In genomic region chr19:12833747-12834417, GRCh38 we compare ENCODE assay signal across 8 cellular contexts. TPM values are rescaled to one million over a fixed set of nuclear protein-coding genes. Genes with fewer than 3 reads are reported as not detected.
DNase-seq lines count a peak whose midpoint lies in the region; ATAC-seq, FAIRE-seq and TF ChIP-seq lines count a peak whose summit lies in the region.

No MANE protein-coding gene starts in this region.

- H2BK120ac ChIP-seq in mesenchymal stem cell (ENCODE audit: low read depth, low read length): no peak overlapping the region

- H2AK5ac ChIP-seq in mesenchymal stem cell (ENCODE audit: low read length, severe bottlenecking): no peak overlapping the region

- no peak overlapping the region for H2BK5ac ChIP-seq in mesenchymal stem cell (ENCODE audit: low read depth, low read length, poor library complexity, severe bottlenecking)

- no peak for TF ChIP-seq CTCF in A549 (IDR thresholded peaks at IDR 0.05)
- TF ChIP-seq CTCF in cardiac fibroblast (IDR thresholded peaks at IDR 0.05; ENCODE audit: low read depth, low read length): no peak

- TF ChIP-seq RAD21 in A549 (conservative IDR thresholded peaks at IDR 0.05 in 1 of 2, IDR thresholded peaks at IDR 0.05 in 1 of 2): no peak

- no peak overlapping the region for H3K9ac ChIP-seq in mesenchymal stem cell (ENCODE audit: low read length)

- CTCF ChIA-PET in A549 (lab: Yijun Ruan, JAX): interaction anchor here (1.1 to 2.2 kb wide), 6 partner anchors 9 to 73 kb away, joined by 4 to 16 read pairs (median 4); no protein-coding TSS in a partner anchor

- H3K4me3 ChIP-seq in A549 (peak overlapping the region; percentile 55), H7 (ENCODE audit: insufficient read depth, low read depth, low read length) (peak overlapping the region; percentile 66), cardiac fibroblast (replicated peaks in 1 of 2; ENCODE audit: low read depth in 2 of 2, low read length in 2 of 2) (peak overlapping the region; percentile 35 to 38), mesenchymal stem cell (ENCODE audit: insufficient read depth in 1 of 2, low read depth in 1 of 2, low read length in 2 of 2) (peak overlapping the region in 1 of 2 experiments; percentile 53)

- no peak overlapping the region for H3K23ac ChIP-seq in mesenchymal stem cell (ENCODE audit: low read length in 2 of 2)

- peaks cover 39% of the 10 kb centered on the region for H3K27me3 ChIP-seq in H7 (ENCODE audit: control insufficient read depth, insufficient read depth, low read length)
- peaks cover 90 to 94% of the 10 kb centered on the region in 2 experiments for H3K27me3 ChIP-seq in mesenchymal stem cell (ENCODE audit: control insufficient read depth in 1 of 2, insufficient read depth in 1 of 2, low read length in 2 of 2)

- H2AFZ ChIP-seq in mesenchymal stem cell (ENCODE audit: low read depth, low read length): no peak overlapping the region

- no peak for DNase-seq in A549 (ENCODE audit: low read depth in 1 of 2, low spot score in 1 of 2)
- peak; percentile 95 for DNase-seq in H7
- DNase-seq in SHP77 (lab: John Stamatoyannopoulos, UW): peak; percentile 43 to 62
- DNase-seq in cardiac fibroblast (ENCODE audit: low read depth in 2 of 2): peak in 1 of 2 donors; percentile 8
- no peak for DNase-seq in mesenchymal stem cell
- DNase-seq in hippocampal formation (lab: John Stamatoyannopoulos, UW): no peak
- no peak for DNase-seq in amniotic stem cell (lab: John Stamatoyannopoulos, UW)

- no peak for TF ChIP-seq EP300 in A549 (IDR thresholded peaks at IDR 0.05)

- no peak for TF ChIP-seq POLR2A in A549 (IDR thresholded peaks at IDR 0.05; ENCODE audit: low read length)

- H3K14ac ChIP-seq in mesenchymal stem cell (ENCODE audit: low read length in 2 of 2): peak overlapping the region in 1 of 2 experiments; percentile 11

- no peak overlapping the region for H2BK15ac ChIP-seq in mesenchymal stem cell (ENCODE audit: low read depth, poor library complexity, severe bottlenecking)

- H3K4me1 ChIP-seq in A549 (peaks cover 14% of the 10 kb centered on the region), mesenchymal stem cell (ENCODE audit: control insufficient read depth, insufficient read depth, low read depth, low read length) (peaks cover 29% of the 10 kb centered on the region)

- H3K18ac ChIP-seq in mesenchymal stem cell (ENCODE audit: low read depth in 1 of 2, low read length in 2 of 2): no peak overlapping the region

- H4K8ac ChIP-seq in mesenchymal stem cell (ENCODE audit: low read length): no peak overlapping the region

- H3K4me2 ChIP-seq in A549: peak overlapping the region; percentile 84
- peak overlapping the region; percentile 87 for H3K4me2 ChIP-seq in mesenchymal stem cell (ENCODE audit: low read length, poor library complexity, severe bottlenecking)

- peak; percentile 25 to 32; a peak in 4 of 6 replicates for ATAC-seq in A549
- ATAC-seq in HG03378 (IDR thresholded peaks at IDR 0.05; ENCODE audit: unreplicated experiment): no peak

- H2BK12ac ChIP-seq in mesenchymal stem cell (ENCODE audit: low read length in 2 of 2): no peak overlapping the region

- no peak for FAIRE-seq in A549 (lab: Jason Lieb, UNC)

- no peak overlapping the region for H3K4ac ChIP-seq in mesenchymal stem cell (ENCODE audit: low read depth in 1 of 2, low read length in 2 of 2)

- peak overlapping the region; percentile 58 to 85 for H3K27ac ChIP-seq in A549
- H3K27ac ChIP-seq in mesenchymal stem cell (ENCODE audit: low read length, poor library complexity, severe bottlenecking): no peak overlapping the region

- POLR2A ChIA-PET in A549 (lab: Yijun Ruan, JAX): no interaction called here

- no peaks in the 10 kb centered on the region for H3K79me1 ChIP-seq in mesenchymal stem cell (replicated peaks; ENCODE audit: low read length, poor library complexity, severe bottlenecking)

- H3K9me3 ChIP-seq in A549: no peaks in the 10 kb centered on the region
- no peaks in the 10 kb centered on the region for H3K9me3 ChIP-seq in mesenchymal stem cell (ENCODE audit: control insufficient read depth, low read length)

- 30% methylated on average over 4 of the region's 79 CpGs for WGBS in A549 (ENCODE audit: missing lambda C conversion rate)
- under 1% methylated on average over 30 of the region's 79 CpGs for WGBS in mesenchymal stem cell

- H3K36me3 ChIP-seq in H7 (replicated peaks; ENCODE audit: control insufficient read depth, insufficient read depth, low read length) (no peaks in the 10 kb centered on the region), mesenchymal stem cell (ENCODE audit: control insufficient read depth in 1 of 2, insufficient read depth in 2 of 2, low read depth in 1 of 2, low read length in 2 of 2) (no peaks in the 10 kb centered on the region)

- no peak overlapping the region for H4K91ac ChIP-seq in mesenchymal stem cell (ENCODE audit: low read length)

TF ChIP-seq in A549, 52 proteins besides CTCF, POLR2A, EP300 and RAD21:
- no peak for TF ChIP-seq KDM5A (IDR thresholded peaks at IDR 0.05)

RNA-seq across cellular contexts. Expression of gene RTBDN, which starts 0.5 kb away (rescaled TPM):
- 0.09 TPM in 1 of 2 replicates, not detected in the other for polyA plus RNA-seq in A549 (2011; rRNA removed)
- 0.12 and 0.13 TPM in 2 replicates for polyA plus RNA-seq in A549 (2012; cell fraction: cytosol; rRNA removed)
- polyA plus RNA-seq in A549 (2012; cell fraction: nucleus; rRNA removed): 0.30 TPM in 1 of 2 replicates, not detected in the other
- 0.14 to 0.36 TPM (median 0.25 TPM) in 3 replicates for polyA plus RNA-seq in A549 (2017; fragmentation: RNase III; extraction: RNeasy Plus Mini Kit Qiagen cat#74134 plus additional on column Dnase treatment)
- polyA minus RNA-seq in A549 (2011; rRNA and poly(A)+ RNA removed): not detected in 2 replicates
- 1.3 TPM in 2 replicates for total RNA-seq in H7 (2014; rRNA removed; shearing (Covaris generic))
- 0.03 TPM for polyA plus RNA-seq in mesenchymal stem cell (2013, experiment 1 of 2)
- not detected for polyA plus RNA-seq in mesenchymal stem cell (2013, experiment 2 of 2)

RNA-seq across cellular contexts. Expression of gene MAST1, which starts 4.4 kb away (rescaled TPM):
- polyA plus RNA-seq in A549 (2011; rRNA removed): 1.4 and 1.8 TPM in 2 replicates
- polyA plus RNA-seq in A549 (2012; cell fraction: cytosol; rRNA removed): 2.4 and 3.3 TPM in 2 replicates
- polyA plus RNA-seq in A549 (2012; cell fraction: nucleus; rRNA removed): 9.0 and 10.9 TPM in 2 replicates
- polyA plus RNA-seq in A549 (2017; fragmentation: RNase III; extraction: RNeasy Plus Mini Kit Qiagen cat#74134 plus additional on column Dnase treatment): 1.8 to 3.0 TPM (median 2.2 TPM) in 3 replicates
- polyA minus RNA-seq in A549 (2011; rRNA and poly(A)+ RNA removed): 1.3 and 1.5 TPM in 2 replicates
- 5.5 and 7.0 TPM in 2 replicates for total RNA-seq in H7 (2014; rRNA removed; shearing (Covaris generic))
- 0.48 TPM for polyA plus RNA-seq in mesenchymal stem cell (2013, experiment 1 of 2)
- polyA plus RNA-seq in mesenchymal stem cell (2013, experiment 2 of 2): 0.29 TPM

RNA-seq across cellular contexts. Expression of gene RNASEH2A, which starts 27.5 kb away (rescaled TPM):
- polyA plus RNA-seq in A549 (2011; rRNA removed) (27.2 and 37.2 TPM in 2 replicates), A549 (2017; fragmentation: RNase III; extraction: RNeasy Plus Mini Kit Qiagen cat#74134 plus additional on column Dnase treatment) (40.7 to 45.5 TPM (median 41.7 TPM) in 3 replicates)
- polyA plus RNA-seq in A549 (2012; cell fraction: cytosol; rRNA removed): 64.6 and 74.8 TPM in 2 replicates
- 59.6 and 69.3 TPM in 2 replicates for polyA plus RNA-seq in A549 (2012; cell fraction: nucleus; rRNA removed)
- polyA minus RNA-seq in A549 (2011; rRNA and poly(A)+ RNA removed): 47.2 and 53.1 TPM in 2 replicates
- total RNA-seq in H7 (2014; rRNA removed; shearing (Covaris generic)): 85.4 and 104 TPM in 2 replicates
- polyA plus RNA-seq in mesenchymal stem cell (2013, experiment 1 of 2): 2.8 TPM
- polyA plus RNA-seq in mesenchymal stem cell (2013, experiment 2 of 2): 2.9 TPM

RNA-seq across cellular contexts. Expression of gene THSD8, which starts 32.0 kb away (rescaled TPM):
- 4.9 and 10.7 TPM in 2 replicates for polyA plus RNA-seq in A549 (2011; rRNA removed)
- polyA plus RNA-seq in A549 (2012; cell fraction: cytosol; rRNA removed): not detected in 2 replicates
- polyA plus RNA-seq in A549 (2012; cell fraction: nucleus; rRNA removed): 1.6 TPM in 1 of 2 replicates, not detected in the other
- not detected in 3 replicates for polyA plus RNA-seq in A549 (2017; fragmentation: RNase III; extraction: RNeasy Plus Mini Kit Qiagen cat#74134 plus additional on column Dnase treatment)
- 8.4 and 11.0 TPM in 2 replicates for polyA minus RNA-seq in A549 (2011; rRNA and poly(A)+ RNA removed)
- not detected in 2 replicates for total RNA-seq in H7 (2014; rRNA removed; shearing (Covaris generic))
- polyA plus RNA-seq in mesenchymal stem cell (2013, experiment 1 of 2): 4.3 TPM
- 4.1 TPM for polyA plus RNA-seq in mesenchymal stem cell (2013, experiment 2 of 2)

RNA-seq across cellular contexts. Expression of gene PRDX2, which starts 32.3 kb away (rescaled TPM):
- polyA plus RNA-seq in A549 (2011; rRNA removed) (0.48 and 0.57 TPM in 2 replicates), A549 (2017; fragmentation: RNase III; extraction: RNeasy Plus Mini Kit Qiagen cat#74134 plus additional on column Dnase treatment) (0.49 to 0.91 TPM (median 0.84 TPM) in 3 replicates)
- 1.1 and 1.3 TPM in 2 replicates for polyA plus RNA-seq in A549 (2012; cell fraction: cytosol; rRNA removed)
- polyA plus RNA-seq in A549 (2012; cell fraction: nucleus; rRNA removed): 1.3 and 1.5 TPM in 2 replicates
- 0.49 and 0.95 TPM in 2 replicates for polyA minus RNA-seq in A549 (2011; rRNA and poly(A)+ RNA removed)
- 508 and 571 TPM in 2 replicates for total RNA-seq in H7 (2014; rRNA removed; shearing (Covaris generic))
- polyA plus RNA-seq in mesenchymal stem cell (2013, experiment 1 of 2): 139 TPM
- polyA plus RNA-seq in mesenchymal stem cell (2013, experiment 2 of 2): 142 TPM

Comparison
In these comparisons a context has a peak if more than half of its experiments do, and no peak if none do; other contexts are left out.
1. DNase-seq: peak in H7 (single experiment) and SHP77 (2 of 2); none in A549 (0 of 2), mesenchymal stem cell (single experiment), hippocampal formation (0 of 2) and amniotic stem cell (single experiment).